1 cellular context compared by ENCODE assay signal in genomic region chr2:69177785-69178636, GRCh38.
A peak's percentile ranks its signal among the peaks of the same experiment; 100 is the strongest.
TF ChIP-seq lines count a peak whose summit lies in the region.

No MANE protein-coding gene starts in this region.

TF ChIP-seq in K562, 482 proteins besides CTCF, POLR2A, EP300 and RAD21 (continued from another document and continues in another):
- TF ChIP-seq ZBTB40 (IDR thresholded peaks at IDR 0.05) (0 out of 2 replicates have a peak, but pooled peaks have one; percentile 20), ZBTB40 (CRISPR knock-in tag; IDR thresholded peaks at IDR 0.05) (no peak), CTBP1 (IDR thresholded peaks at IDR 0.05; ENCODE audit: borderline replicate concordance) (peak; percentile 29; the same call in 1 of the 2 replicates), SMAD1 (IDR thresholded peaks at IDR 0.05; ENCODE audit: low read depth, low read length, partially characterized antibody) (peak; percentile 35), EWSR1 (IDR thresholded peaks at IDR 0.05; ENCODE audit: borderline replicate concordance, low read depth, partially characterized antibody) (no peak), ZNF830 (CRISPR knock-in tag; IDR thresholded peaks at IDR 0.05) (no peak), ARNT (IDR thresholded peaks at IDR 0.05) (0 out of 4 replicates have a peak, but pooled peaks of 1 of the 2 experiments have one; percentile 25), MAX (CRISPR knock-in tag; IDR thresholded peaks at IDR 0.05) (peak; percentile 82), ZNF592 (IDR thresholded peaks at IDR 0.05) (peak; percentile 74), NR0B1 (IDR thresholded peaks at IDR 0.05; ENCODE audit: partially characterized antibody) (no peak), TFAP4 (CRISPR knock-in tag; IDR thresholded peaks at IDR 0.05; ENCODE audit: borderline replicate concordance) (peak; percentile 56; the same call in 1 of the 2 replicates), ZNF740 (CRISPR knock-in tag; IDR thresholded peaks at IDR 0.05) (no peak), ZNF740 (tag; IDR thresholded peaks at IDR 0.05) (no peak; a peak in 1 of 4 replicates), ZNF239 (CRISPR knock-in tag; IDR thresholded peaks at IDR 0.05) (no peak), MLX (CRISPR knock-in tag; conservative IDR thresholded peaks at IDR 0.05) (no peak), TEAD1 (CRISPR knock-in tag; IDR thresholded peaks at IDR 0.05) (0 out of 4 replicates have a peak, but pooled peaks of 1 of the 2 experiments have one; percentile 34), CBX2 (IDR thresholded peaks at IDR 0.05; ENCODE audit: insufficient read depth, low read length, poor library complexity, severe bottlenecking) (no peak), FOSL1 (tag; conservative IDR thresholded peaks at IDR 0.05) (peak; percentile 34; the same call in 1 of the 2 replicates), MXD1 (CRISPR knock-in tag; IDR thresholded peaks at IDR 0.05; ENCODE audit: borderline replicate concordance, poor library complexity, severe bottlenecking) (no peak), CC2D1A (IDR thresholded peaks at IDR 0.05) (no peak), SMC3 (conservative IDR thresholded peaks at IDR 0.05; ENCODE audit: insufficient read depth, low read depth, low read length) (0 out of 2 replicates have a peak, but pooled peaks have one; percentile 12), CXXC5 (CRISPR knock-in tag; IDR thresholded peaks at IDR 0.05) (peak; percentile 70), NFE2L1 (tag; IDR thresholded peaks at IDR 0.05; ENCODE audit: borderline replicate concordance, low read depth) (no peak), HMGN3 (IDR thresholded peaks at IDR 0.05; ENCODE audit: borderline replicate concordance, extremely low read depth, insufficient read length, low read depth, low read length) (peak; percentile 61), CLOCK (CRISPR knock-in tag; IDR thresholded peaks at IDR 0.05; ENCODE audit: borderline replicate concordance) (no peak), ZNF24 (IDR thresholded peaks at IDR 0.05) (no peak), MTA3 (IDR thresholded peaks at IDR 0.05; ENCODE audit: borderline replicate concordance) (0 out of 2 replicates have a peak, but pooled peaks have one; percentile 59), ZNF518B (CRISPR knock-in tag; IDR thresholded peaks at IDR 0.05) (no peak), TAF9B (IDR thresholded peaks at IDR 0.05; ENCODE audit: partially characterized antibody) (peak; percentile 24)
